In the genomic region with DNA sequence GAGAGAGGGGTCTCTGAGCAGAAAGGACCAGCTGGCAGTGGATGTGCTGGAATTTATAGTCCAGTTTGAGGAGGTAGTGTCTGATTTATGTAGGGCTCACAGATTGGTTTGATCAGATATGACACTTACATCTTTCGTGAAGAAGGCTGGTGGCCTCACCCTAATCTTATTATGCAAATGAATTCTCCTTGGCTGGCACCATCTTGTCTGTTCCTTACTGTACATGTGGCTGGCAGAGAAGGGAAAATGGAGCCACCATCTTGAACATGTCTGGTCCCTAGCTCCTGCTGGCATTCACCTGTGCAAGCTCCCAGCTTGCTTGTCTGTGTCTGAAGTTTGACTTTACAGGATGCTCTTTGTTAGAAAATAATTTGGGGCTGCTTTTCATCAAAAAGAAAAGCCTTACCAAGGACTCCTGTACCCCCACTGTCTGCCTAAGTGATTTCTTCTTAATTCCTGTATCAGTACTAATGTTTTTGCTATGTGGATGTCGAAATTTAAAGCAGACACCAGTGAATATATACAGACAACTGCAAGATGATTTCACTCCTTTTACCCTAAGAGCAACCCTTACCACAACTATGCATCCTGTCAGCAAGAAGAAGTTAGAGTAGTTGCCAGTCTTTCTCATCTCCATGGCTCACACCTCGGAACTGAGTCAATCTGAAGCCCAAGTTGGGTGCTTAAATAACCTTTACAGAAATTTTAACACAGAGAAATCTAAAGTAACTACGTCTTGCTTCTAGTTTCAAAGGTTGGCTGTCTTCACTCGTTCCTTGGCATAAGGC, we compare ENCODE assay signal across 19 cellular contexts.
A peak's percentile ranks its signal among the peaks of the same experiment; 100 is the strongest.
DNase-seq lines count a peak whose midpoint lies in the region; ATAC-seq and TF ChIP-seq lines count a peak whose summit lies in the region.
"Had no signal": no experiment of that assay in that cellular context is flagged by ENCODE, and none has a peak within 500 bp of the region (broad histone marks: within the 10 kb centered on the region; RNA-seq: fewer than 3 reads in every experiment).

No MANE protein-coding gene starts in this region.

- no peaks in the 10 kb centered on the region for H3K4me1 ChIP-seq in PC-9 (replicated peaks; ENCODE audit: insufficient read depth)

- CTCF ChIA-PET in PC-9 (lab: Charles Lee) = no interaction called here
- CTCF ChIA-PET in activated CD4-positive, alpha-beta T cell treated with anti-CD3 and anti-CD28 coated beads, Interleukin-2, amount 10 ng/mL, durations not matched to agents 7 days and 5 days (lab: Charles Lee) = no interaction called here
- CTCF ChIA-PET in activated CD8-positive, alpha-beta T cell treated with anti-CD3 and anti-CD28 coated beads, Interleukin-2, amount 10 ng/mL, durations not matched to agents 7 days and 5 days (lab: Charles Lee) = interaction anchor here (0.6 kb wide), 1 partner anchor 167 kb away, joined by 3 read pairs; no protein-coding TSS in a partner anchor

- no TSS peak for BruUV-seq in PC-9 (replicated peaks; lab: Mats Ljungman, UMichigan)

- no peaks in the 10 kb centered on the region for H3F3A ChIP-seq in PC-9 (ENCODE audit: insufficient read depth, low read depth)

- H3K9me2 ChIP-seq in PC-9 (ENCODE audit: insufficient read depth) = no peaks in the 10 kb centered on the region

- H3K79me2 ChIP-seq in PC-9 (ENCODE audit: low read depth) = no peaks in the 10 kb centered on the region

- peak; percentile 62 for DNase-seq in ELR (ENCODE audit: low read depth)
- DNase-seq in PC-9 = no peak
- DNase-seq in epithelial cell of esophagus (ENCODE audit: low read depth) = peak; percentile 34
- peak; percentile 50 for DNase-seq in renal cortical epithelial cell (ENCODE audit: low read depth)
- DNase-seq in activated CD4-positive, alpha-beta T cell treated with anti-CD3 and anti-CD28 coated beads, Interleukin-2, amount 10 ng/mL, durations not matched to agents 7 days and 5 days = no peak
- no peak for DNase-seq in endothelial cell (ENCODE audit: low spot score)
- no peak for DNase-seq in cardiac septum (ENCODE audit: low spot score)
- DNase-seq in activated CD8-positive, alpha-beta T cell treated with anti-CD3 and anti-CD28 coated beads, Interleukin-2, amount 10 ng/mL, durations not matched to agents 7 days and 5 days = no peak
- DNase-seq: activated CD4-positive, CD25-positive, alpha-beta regulatory T cell; CD4-positive, alpha-beta memory T cell; hippocampal formation; left colon; NCI-H187; NCI-H526; small intestine; stimulated activated naive B cell treated with anti-CD40 and anti-IgM and Interleukin-4, amounts not matched to agents 10 μg/mL and 1 μg/mL and 100 μg/mL, for 72 hours; T-cell had no signal

- no peaks in the 10 kb centered on the region for H3K36me3 Mint-ChIP-seq in activated CD4-positive, alpha-beta T cell treated with anti-CD3 and anti-CD28 coated beads, Interleukin-2, amount 10 ng/mL, durations not matched to agents 7 days and 5 days (ENCODE audit: low read depth)
- no peaks in the 10 kb centered on the region for H3K36me3 Mint-ChIP-seq in endothelial cell (ENCODE audit: low read depth, unreplicated experiment)
- H3K36me3 Mint-ChIP-seq in activated CD8-positive, alpha-beta T cell treated with anti-CD3 and anti-CD28 coated beads, Interleukin-2, amount 10 ng/mL, durations not matched to agents 7 days and 5 days (ENCODE audit: low read depth) = no peaks in the 10 kb centered on the region
- H3K36me3 Mint-ChIP-seq: activated naive CD4-positive, alpha-beta T cell treated with anti-CD3 and anti-CD28 coated beads, Interleukin-2, amount 50 U/mL, for 24 hours; CD4-positive, alpha-beta memory T cell; stimulated activated naive B cell treated with anti-CD40 and anti-IgM and Interleukin-4, amounts not matched to agents 10 μg/mL and 1 μg/mL and 100 μg/mL, for 72 hours; T-cell had no signal

- H3K4me3 ChIP-seq in PC-9 (no peak overlapping the region), epithelial cell of esophagus (ENCODE audit: low read length) (no peak overlapping the region)

- H3K4me3 Mint-ChIP-seq in activated CD4-positive, alpha-beta T cell treated with anti-CD3 and anti-CD28 coated beads, Interleukin-2, amount 10 ng/mL, durations not matched to agents 7 days and 5 days = no peak overlapping the region
- no peak overlapping the region for H3K4me3 Mint-ChIP-seq in endothelial cell (ENCODE audit: unreplicated experiment)
- no peak overlapping the region for H3K4me3 Mint-ChIP-seq in activated CD8-positive, alpha-beta T cell treated with anti-CD3 and anti-CD28 coated beads, Interleukin-2, amount 10 ng/mL, durations not matched to agents 7 days and 5 days
- H3K4me3 Mint-ChIP-seq: activated naive CD4-positive, alpha-beta T cell treated with anti-CD3 and anti-CD28 coated beads, Interleukin-2, amount 50 U/mL, for 24 hours; CD4-positive, alpha-beta memory T cell; stimulated activated naive B cell treated with anti-CD40 and anti-IgM and Interleukin-4, amounts not matched to agents 10 μg/mL and 1 μg/mL and 100 μg/mL, for 72 hours; T-cell had no signal

- H3K36me3 ChIP-seq in PC-9 (ENCODE audit: low read depth) = no peaks in the 10 kb centered on the region

- H3K9me3 ChIP-seq in PC-9 (ENCODE audit: insufficient read depth, low read depth) = no peaks in the 10 kb centered on the region

- peak overlapping the region; percentile 62; the same call in 1 of the 2 replicates for H2AFZ ChIP-seq in PC-9

- intact Hi-C loops in PC-9 (cut with micrococcal nuclease; ENCODE audit: unreplicated experiment) (no loop called here), cardiac septum (cut with DNase I) (no loop called here)

- H3K4me1 Mint-ChIP-seq in activated CD4-positive, alpha-beta T cell treated with anti-CD3 and anti-CD28 coated beads, Interleukin-2, amount 10 ng/mL, durations not matched to agents 7 days and 5 days = no peaks in the 10 kb centered on the region
- H3K4me1 Mint-ChIP-seq in endothelial cell (ENCODE audit: unreplicated experiment) = no peaks in the 10 kb centered on the region
- no peaks in the 10 kb centered on the region for H3K4me1 Mint-ChIP-seq in activated CD8-positive, alpha-beta T cell treated with anti-CD3 and anti-CD28 coated beads, Interleukin-2, amount 10 ng/mL, durations not matched to agents 7 days and 5 days (ENCODE audit: low read depth)
- H3K4me1 Mint-ChIP-seq: activated naive CD4-positive, alpha-beta T cell treated with anti-CD3 and anti-CD28 coated beads, Interleukin-2, amount 50 U/mL, for 24 hours; CD4-positive, alpha-beta memory T cell; stimulated activated naive B cell treated with anti-CD40 and anti-IgM and Interleukin-4, amounts not matched to agents 10 μg/mL and 1 μg/mL and 100 μg/mL, for 72 hours; T-cell had no signal

- H4K20me1 ChIP-seq in PC-9 (ENCODE audit: insufficient read depth) = no peaks in the 10 kb centered on the region

- POLR2A ChIA-PET in PC-9 (lab: Charles Lee; ENCODE audit: unreplicated experiment) = no interaction called here
- POLR2A ChIA-PET in activated CD4-positive, alpha-beta T cell treated with anti-CD3 and anti-CD28 coated beads, Interleukin-2, amount 10 ng/mL, durations not matched to agents 7 days and 5 days (lab: Charles Lee) = no interaction called here
- POLR2A ChIA-PET in activated CD8-positive, alpha-beta T cell treated with anti-CD3 and anti-CD28 coated beads, Interleukin-2, amount 10 ng/mL, durations not matched to agents 7 days and 5 days (lab: Charles Lee) = no interaction called here

- no peak for ATAC-seq in activated CD8-positive, alpha-beta T cell treated with anti-CD3 and anti-CD28 coated beads, Interleukin-2, amount 10 ng/mL, durations not matched to agents 7 days and 5 days
- ATAC-seq: left colon; Panc1; stimulated activated naive B cell treated with anti-CD40 and anti-IgM and Interleukin-4, amounts not matched to agents 10 μg/mL and 1 μg/mL and 100 μg/mL, for 72 hours; T-cell had no signal

- peaks cover 3% of the 10 kb centered on the region for H3K9me3 Mint-ChIP-seq in activated CD4-positive, alpha-beta T cell treated with anti-CD3 and anti-CD28 coated beads, Interleukin-2, amount 10 ng/mL, durations not matched to agents 7 days and 5 days
- no peaks in the 10 kb centered on the region for H3K9me3 Mint-ChIP-seq in endothelial cell (ENCODE audit: unreplicated experiment)
- no peaks in the 10 kb centered on the region for H3K9me3 Mint-ChIP-seq in activated CD8-positive, alpha-beta T cell treated with anti-CD3 and anti-CD28 coated beads, Interleukin-2, amount 10 ng/mL, durations not matched to agents 7 days and 5 days (ENCODE audit: insufficient read depth)
- H3K9me3 Mint-ChIP-seq: activated naive CD4-positive, alpha-beta T cell treated with anti-CD3 and anti-CD28 coated beads, Interleukin-2, amount 50 U/mL, for 24 hours had no signal

- TF ChIP-seq CTCF in PC-9 (conservative IDR thresholded peaks at IDR 0.05) (no peak), epithelial cell of esophagus (IDR thresholded peaks at IDR 0.05; ENCODE audit: insufficient read depth, low read depth, low read length, missing control alignments) (no peak), endothelial cell (IDR thresholded peaks at IDR 0.05; ENCODE audit: unreplicated experiment) (no peak)

- no peaks in the 10 kb centered on the region for H3K27me3 Mint-ChIP-seq in activated CD4-positive, alpha-beta T cell treated with anti-CD3 and anti-CD28 coated beads, Interleukin-2, amount 10 ng/mL, durations not matched to agents 7 days and 5 days
- H3K27me3 Mint-ChIP-seq in endothelial cell (ENCODE audit: unreplicated experiment) = no peaks in the 10 kb centered on the region
- no peaks in the 10 kb centered on the region for H3K27me3 Mint-ChIP-seq in activated CD8-positive, alpha-beta T cell treated with anti-CD3 and anti-CD28 coated beads, Interleukin-2, amount 10 ng/mL, durations not matched to agents 7 days and 5 days (ENCODE audit: low read depth)
- H3K27me3 Mint-ChIP-seq: activated naive CD4-positive, alpha-beta T cell treated with anti-CD3 and anti-CD28 coated beads, Interleukin-2, amount 50 U/mL, for 24 hours; CD4-positive, alpha-beta memory T cell; stimulated activated naive B cell treated with anti-CD40 and anti-IgM and Interleukin-4, amounts not matched to agents 10 μg/mL and 1 μg/mL and 100 μg/mL, for 72 hours; T-cell had no signal

- H3K27ac ChIP-seq in PC-9 = no peak overlapping the region

- H3K4me2 ChIP-seq in PC-9 = no peak overlapping the region

- no peak overlapping the region for H3K27ac Mint-ChIP-seq in activated CD4-positive, alpha-beta T cell treated with anti-CD3 and anti-CD28 coated beads, Interleukin-2, amount 10 ng/mL, durations not matched to agents 7 days and 5 days
- no peak overlapping the region for H3K27ac Mint-ChIP-seq in endothelial cell (ENCODE audit: unreplicated experiment)
- H3K27ac Mint-ChIP-seq in activated CD8-positive, alpha-beta T cell treated with anti-CD3 and anti-CD28 coated beads, Interleukin-2, amount 10 ng/mL, durations not matched to agents 7 days and 5 days = no peak overlapping the region
- H3K27ac Mint-ChIP-seq: activated naive CD4-positive, alpha-beta T cell treated with anti-CD3 and anti-CD28 coated beads, Interleukin-2, amount 50 U/mL, for 24 hours; CD4-positive, alpha-beta memory T cell; stimulated activated naive B cell treated with anti-CD40 and anti-IgM and Interleukin-4, amounts not matched to agents 10 μg/mL and 1 μg/mL and 100 μg/mL, for 72 hours; T-cell had no signal

- no peaks in the 10 kb centered on the region for H3K27me3 ChIP-seq in PC-9 (ENCODE audit: insufficient read depth, low read depth)

Comparison
In these comparisons a context has a peak if more than half of its experiments do, and no peak if none do; other contexts are left out.
1. DNase-seq: peak in ELR (single experiment), epithelial cell of esophagus (single experiment) and renal cortical epithelial cell (single experiment); none in PC-9 (0 of 2), activated CD4-positive, alpha-beta T cell treated with anti-CD3 and anti-CD28 coated beads, Interleukin-2, amount 10 ng/mL, durations not matched to agents 7 days and 5 days (single experiment), endothelial cell (single experiment), cardiac septum (single experiment) and activated CD8-positive, alpha-beta T cell treated with anti-CD3 and anti-CD28 coated beads, Interleukin-2, amount 10 ng/mL, durations not matched to agents 7 days and 5 days (single experiment).